ENCODE assay signal across 17 cellular contexts in the genomic region with DNA sequence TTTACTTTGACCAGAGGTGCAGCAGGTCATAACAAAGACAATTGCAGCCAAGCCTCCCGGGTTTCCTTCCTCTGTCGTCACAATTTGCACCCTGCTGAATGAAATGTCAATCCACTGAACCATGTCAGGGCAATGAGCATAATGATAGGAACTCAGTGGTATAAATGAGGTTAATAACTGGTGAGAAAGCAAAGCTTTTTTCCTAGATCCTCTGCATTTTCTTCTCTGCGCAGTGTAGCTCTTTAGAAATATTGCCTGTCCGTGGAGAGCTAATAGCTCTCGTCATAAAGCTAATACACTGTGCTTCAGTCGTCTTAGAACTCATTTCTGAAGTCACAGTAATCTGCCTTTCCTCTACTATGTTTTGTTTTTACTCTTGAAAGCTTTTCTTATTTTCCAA.
DNase-seq lines count a peak whose midpoint lies in the region; ATAC-seq and TF ChIP-seq lines count a peak whose summit lies in the region.
"Had no signal": no experiment of that assay in that cellular context is flagged by ENCODE, and none has a peak within 500 bp of the region (broad histone marks: within the 10 kb centered on the region; RNA-seq: fewer than 3 reads in every experiment).

No MANE protein-coding gene starts in this region.

- H3K23ac ChIP-seq in neuronal stem cell (ENCODE audit: low read depth, low read length, poor library complexity) (no peak overlapping the region), H9 (ENCODE audit: insufficient read length, low read depth, low read length) (no peak overlapping the region)

- H2BK120ac ChIP-seq in neuronal stem cell (ENCODE audit: low read depth, low read length) (no peak overlapping the region), H9 (ENCODE audit: low read depth, low read length, poor library complexity, severe bottlenecking) (no peak overlapping the region)

- no peaks in the 10 kb centered on the region for H3K27me3 Mint-ChIP-seq in H9 (ENCODE audit: low read depth)
- H3K27me3 Mint-ChIP-seq: CD4-positive, alpha-beta memory T cell had no signal

- H3K4me1 ChIP-seq in neuronal stem cell (ENCODE audit: control insufficient read depth in 2 of 2, insufficient read depth in 1 of 2, low read depth in 1 of 2, low read length in 2 of 2) = peaks cover 0 to 5% of the 10 kb centered on the region in 2 donors
- no peaks in the 10 kb centered on the region for H3K4me1 ChIP-seq in H9 (ENCODE audit: insufficient read depth, low read length)
- H3K4me1 ChIP-seq: A549, BE2C had no signal

- H4K91ac ChIP-seq in neuronal stem cell (ENCODE audit: low read depth, low read length, poor library complexity) (no peak overlapping the region), H9 (ENCODE audit: insufficient read length, low read depth, low read length) (no peak overlapping the region)

- H3K27ac ChIP-seq in neuronal stem cell (replicated peaks; ENCODE audit: low read length) = no peak overlapping the region
- H3K27ac ChIP-seq in H9 (ENCODE audit: insufficient read length, low read depth, low read length) = no peak overlapping the region
- H3K27ac ChIP-seq: A549, C4-2B, GM23248 had no signal

- H3K9me3 Mint-ChIP-seq in H9 = peaks cover 16 to 19% of the 10 kb centered on the region in 2 experiments

- H2BK15ac ChIP-seq in neuronal stem cell (ENCODE audit: low read length) = no peak overlapping the region
- H2BK15ac ChIP-seq in H9 (ENCODE audit: low read depth, low read length) = no peak overlapping the region

- no peak overlapping the region for H2AK5ac ChIP-seq in neuronal stem cell (ENCODE audit: low read depth, low read length)
- no peak overlapping the region for H2AK5ac ChIP-seq in H9 (ENCODE audit: insufficient read length, low read length)

- no peak overlapping the region for H3T11ph ChIP-seq in H9 (ENCODE audit: low read length)

- no peak overlapping the region for H3K4me3 ChIP-seq in neuronal stem cell (ENCODE audit: low read length in 2 of 2)
- H3K4me3 ChIP-seq: A549, GM12878, GM23248 had no signal

- no peak overlapping the region for H3K4ac ChIP-seq in neuronal stem cell (ENCODE audit: low read length)
- H3K4ac ChIP-seq in H9 (ENCODE audit: low read depth, low read length) = no peak overlapping the region

- H3K18ac ChIP-seq in neuronal stem cell (ENCODE audit: low read length) = no peak overlapping the region
- no peak overlapping the region for H3K18ac ChIP-seq in H9 (ENCODE audit: insufficient read length, low read depth, low read length)

- H3K27ac Mint-ChIP-seq in H9 = no peak overlapping the region; a peak in 1 of 7 replicates
- H3K27ac Mint-ChIP-seq: HFFc6 had no signal

- H3K4me2 ChIP-seq in neuronal stem cell (ENCODE audit: insufficient read depth, low read length, poor library complexity, severe bottlenecking) (no peak overlapping the region), H9 (ENCODE audit: insufficient read depth, insufficient read length, low read length) (no peak overlapping the region)
- H3K4me2 ChIP-seq: A549 had no signal

- H3K36me3 Mint-ChIP-seq in H9 (ENCODE audit: insufficient read depth in 1 of 3, low read depth in 3 of 3) = peaks cover 5 to 23% (median 9%) of the 10 kb centered on the region in 3 experiments
- H3K36me3 Mint-ChIP-seq: CD4-positive, alpha-beta memory T cell had no signal

- no peaks in the 10 kb centered on the region for H3K23me2 ChIP-seq in H9 (ENCODE audit: insufficient read length, low read depth, low read length, poor library complexity, severe bottlenecking)

- H3K79me2 ChIP-seq in H9 (ENCODE audit: insufficient read depth, low read length) = no peaks in the 10 kb centered on the region

- H4K8ac ChIP-seq in neuronal stem cell (ENCODE audit: low read depth, low read length) (no peak overlapping the region), H9 (replicated peaks; ENCODE audit: insufficient read length, low read depth, low read length) (no peak overlapping the region)

- H2BK5ac ChIP-seq in neuronal stem cell (ENCODE audit: low read length) = no peak overlapping the region
- no peak overlapping the region for H2BK5ac ChIP-seq in H9 (ENCODE audit: insufficient read length, low read length)

- H3K9ac ChIP-seq in neuronal stem cell (ENCODE audit: low read depth, low read length, poor library complexity) = no peak overlapping the region
- H3K9ac ChIP-seq in H9 (ENCODE audit: extremely low read depth, insufficient read length, low read length) = no peak overlapping the region
- H3K9ac ChIP-seq: GM23248 had no signal

- H3K79me1 ChIP-seq in neuronal stem cell (ENCODE audit: low read depth, low read length) (no peaks in the 10 kb centered on the region), H9 (ENCODE audit: insufficient read depth, low read depth, low read length, poor library complexity, severe bottlenecking) (no peaks in the 10 kb centered on the region)

- H4K20me1 ChIP-seq in H9 (ENCODE audit: control insufficient read depth, insufficient read depth, insufficient read length) = no peaks in the 10 kb centered on the region

- H3K4me1 Mint-ChIP-seq in H9 = peaks cover 17 to 18% of the 10 kb centered on the region in 2 experiments
- H3K4me1 Mint-ChIP-seq: CD4-positive, alpha-beta memory T cell had no signal

- peaks cover 0 to 6% (median 0%) of the 10 kb centered on the region in 3 experiments for H3K27me3 ChIP-seq in neuronal stem cell (ENCODE audit: control insufficient read depth in 3 of 3, insufficient read depth in 3 of 3, low read depth in 1 of 3, low read length in 3 of 3)
- no peaks in the 10 kb centered on the region for H3K27me3 ChIP-seq in H9 (ENCODE audit: insufficient read depth, low read length)
- H3K27me3 ChIP-seq: BE2C had no signal

- H3K4me3 Mint-ChIP-seq in H9 = no peak overlapping the region
- H3K4me3 Mint-ChIP-seq: CD4-positive, alpha-beta memory T cell; HFFc6 had no signal

- H2AFZ ChIP-seq in neuronal stem cell (ENCODE audit: low read length) (peak overlapping the region; percentile 65), H9 (ENCODE audit: low read length) (no peak overlapping the region)
- H2AFZ ChIP-seq: GM23248 had no signal

- DNase-seq in NCI-H69 (lab: John Stamatoyannopoulos, UW) = peak; percentile 58
- peak; percentile 6 for DNase-seq in iPS-NIHi11 (ENCODE audit: low spot score)
- DNase-seq in neuronal stem cell (ENCODE audit: low spot score) = no peak
- no peak for DNase-seq in H9
- DNase-seq in SIG-M5 treated with dmso at 0.1 percent for 504 hours (lab: John Stamatoyannopoulos, UW; ENCODE audit: unreplicated experiment) = no peak
- DNase-seq: BE2C; CD4-positive, alpha-beta memory T cell; DMS79; GM23248; HCEC 1CT; HFFc6; IMR-90 had no signal

- H3K9me3 ChIP-seq in neuronal stem cell (replicated peaks in 1 of 2; ENCODE audit: control insufficient read depth in 2 of 2, insufficient read depth in 1 of 2, low read depth in 1 of 2, low read length in 2 of 2) = peaks cover 0 to 3% of the 10 kb centered on the region in 2 donors
- H3K9me3 ChIP-seq in H9 (ENCODE audit: control insufficient read depth, low read depth, low read length) = no peaks in the 10 kb centered on the region
- H3K9me3 ChIP-seq: A549, BE2C had no signal

- TF ChIP-seq CTCF in H9 (conservative IDR thresholded peaks at IDR 0.05) = no peak

- H3K36me3 ChIP-seq in neuronal stem cell (replicated peaks in 1 of 2; ENCODE audit: control insufficient read depth in 2 of 2, insufficient read depth in 2 of 2, low read length in 2 of 2) = no peaks in the 10 kb centered on the region
- H3K36me3 ChIP-seq: BE2C had no signal

- no CpG with 5 or more reads among the region's 6 CpGs for WGBS in neuronal stem cell (ENCODE audit: extremely low coverage in 2 of 2, insufficient read length in 2 of 2, insufficient replicate concordance in 1 of 2), 2 donors
- no CpG with 5 or more reads among the region's 6 CpGs for WGBS in H9 (ENCODE audit: extremely low coverage, insufficient read length, low lambda C conversion rate)

- H2BK12ac ChIP-seq in neuronal stem cell (ENCODE audit: low read length) (no peak overlapping the region), H9 (ENCODE audit: insufficient read length, low read depth, low read length) (no peak overlapping the region)

- H3K14ac ChIP-seq in neuronal stem cell (ENCODE audit: low read length) = no peak overlapping the region
- no peak overlapping the region; the same call in 1 of the 2 replicates for H3K14ac ChIP-seq in H9 (ENCODE audit: insufficient read depth, low read length)

- no peak for ATAC-seq in HG02588 (IDR thresholded peaks at IDR 0.05; ENCODE audit: unreplicated experiment)
- no peak for ATAC-seq in HG03457 (IDR thresholded peaks at IDR 0.05; ENCODE audit: unreplicated experiment)
- ATAC-seq: A549, GM12878 had no signal

- no peak overlapping the region for H4K5ac ChIP-seq in H9 (ENCODE audit: insufficient read length, low read depth, low read length)

- H2BK20ac ChIP-seq in H9 (ENCODE audit: low read depth, low read length, poor library complexity, severe bottlenecking) = no peak overlapping the region

- no peak overlapping the region for H3K56ac ChIP-seq in H9 (ENCODE audit: insufficient read length, low read depth, low read length)

Comparison
In these comparisons a context has a peak if more than half of its experiments do, and no peak if none do; other contexts are left out.
1. DNase-seq: peak in NCI-H69 (single experiment) and iPS-NIHi11 (single experiment); none in neuronal stem cell (single experiment), H9 (single experiment) and SIG-M5 treated with dmso at 0.1 percent for 504 hours (single experiment).